1 cellular context compared by ENCODE assay signal in the genomic region with DNA sequence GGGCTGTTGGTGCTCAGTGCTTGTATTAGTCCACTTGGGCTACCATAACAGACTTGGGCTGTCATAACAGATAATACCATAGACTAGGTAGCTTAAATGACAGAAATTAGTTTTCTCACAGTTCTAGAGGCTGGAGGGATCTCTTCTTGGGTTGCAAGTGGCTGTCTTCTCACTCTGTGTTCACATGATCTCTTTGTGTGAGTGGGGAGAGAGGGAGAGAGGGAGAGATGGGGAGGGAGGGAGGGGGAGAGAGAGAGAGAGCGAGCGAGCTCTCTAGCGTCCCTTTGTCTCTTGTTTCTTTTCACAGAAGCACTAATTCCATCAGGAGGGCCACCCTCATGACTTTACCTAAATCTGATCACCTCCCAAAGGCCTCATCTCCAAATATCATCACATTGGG.
TF ChIP-seq lines count a peak whose summit lies in the region.

No MANE protein-coding gene starts in this region.

TF ChIP-seq in GM12878, 131 proteins besides CTCF, POLR2A, EP300 and RAD21:
- TF ChIP-seq YY1 (IDR thresholded peaks at IDR 0.05; ENCODE audit: low read depth, low read length) (no peak), TBL1XR1 (IDR thresholded peaks at IDR 0.05; ENCODE audit: low read depth, low read length) (no peak), DPF2 (IDR thresholded peaks at IDR 0.05) (no peak), ZNF217 (IDR thresholded peaks at IDR 0.05) (no peak), HDAC2 (IDR thresholded peaks at IDR 0.05) (no peak), IKZF2 (IDR thresholded peaks at IDR 0.05) (no peak), NFIC (IDR thresholded peaks at IDR 0.05; ENCODE audit: low read depth, low read length) (no peak), TARDBP (IDR thresholded peaks at IDR 0.05; ENCODE audit: borderline replicate concordance) (no peak), CREM (IDR thresholded peaks at IDR 0.05; ENCODE audit: low read depth) (no peak), EGR1 (IDR thresholded peaks at IDR 0.05; ENCODE audit: borderline replicate concordance in 1 of 2, low read depth in 2 of 2, low read length in 2 of 2) (no peak), RBBP5 (conservative IDR thresholded peaks at IDR 0.05) (no peak), SMAD5 (IDR thresholded peaks at IDR 0.05; ENCODE audit: low read depth) (no peak), MEF2B (IDR thresholded peaks at IDR 0.05; ENCODE audit: partially characterized antibody, poor library complexity, severe bottlenecking) (no peak), SIN3A (IDR thresholded peaks at IDR 0.05; ENCODE audit: low read depth, low read length) (no peak)
- TF ChIP-seq, protein P1, sequence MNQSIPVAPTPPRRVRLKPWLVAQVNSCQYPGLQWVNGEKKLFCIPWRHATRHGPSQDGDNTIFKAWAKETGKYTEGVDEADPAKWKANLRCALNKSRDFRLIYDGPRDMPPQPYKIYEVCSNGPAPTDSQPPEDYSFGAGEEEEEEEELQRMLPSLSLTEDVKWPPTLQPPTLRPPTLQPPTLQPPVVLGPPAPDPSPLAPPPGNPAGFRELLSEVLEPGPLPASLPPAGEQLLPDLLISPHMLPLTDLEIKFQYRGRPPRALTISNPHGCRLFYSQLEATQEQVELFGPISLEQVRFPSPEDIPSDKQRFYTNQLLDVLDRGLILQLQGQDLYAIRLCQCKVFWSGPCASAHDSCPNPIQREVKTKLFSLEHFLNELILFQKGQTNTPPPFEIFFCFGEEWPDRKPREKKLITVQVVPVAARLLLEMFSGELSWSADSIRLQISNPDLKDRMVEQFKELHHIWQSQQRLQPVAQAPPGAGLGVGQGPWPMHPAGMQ (IDR thresholded peaks at IDR 0.05; ENCODE audit: borderline replicate concordance), result no peak
- TF ChIP-seq, protein P2, sequence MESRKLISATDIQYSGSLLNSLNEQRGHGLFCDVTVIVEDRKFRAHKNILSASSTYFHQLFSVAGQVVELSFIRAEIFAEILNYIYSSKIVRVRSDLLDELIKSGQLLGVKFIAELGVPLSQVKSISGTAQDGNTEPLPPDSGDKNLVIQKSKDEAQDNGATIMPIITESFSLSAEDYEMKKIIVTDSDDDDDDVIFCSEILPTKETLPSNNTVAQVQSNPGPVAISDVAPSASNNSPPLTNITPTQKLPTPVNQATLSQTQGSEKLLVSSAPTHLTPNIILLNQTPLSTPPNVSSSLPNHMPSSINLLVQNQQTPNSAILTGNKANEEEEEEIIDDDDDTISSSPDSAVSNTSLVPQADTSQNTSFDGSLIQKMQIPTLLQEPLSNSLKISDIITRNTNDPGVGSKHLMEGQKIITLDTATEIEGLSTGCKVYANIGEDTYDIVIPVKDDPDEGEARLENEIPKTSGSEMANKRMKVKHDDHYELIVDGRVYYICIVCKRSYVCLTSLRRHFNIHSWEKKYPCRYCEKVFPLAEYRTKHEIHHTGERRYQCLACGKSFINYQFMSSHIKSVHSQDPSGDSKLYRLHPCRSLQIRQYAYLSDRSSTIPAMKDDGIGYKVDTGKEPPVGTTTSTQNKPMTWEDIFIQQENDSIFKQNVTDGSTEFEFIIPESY (IDR thresholded peaks at IDR 0.05), result no peak
- TF ChIP-seq, protein P3, sequence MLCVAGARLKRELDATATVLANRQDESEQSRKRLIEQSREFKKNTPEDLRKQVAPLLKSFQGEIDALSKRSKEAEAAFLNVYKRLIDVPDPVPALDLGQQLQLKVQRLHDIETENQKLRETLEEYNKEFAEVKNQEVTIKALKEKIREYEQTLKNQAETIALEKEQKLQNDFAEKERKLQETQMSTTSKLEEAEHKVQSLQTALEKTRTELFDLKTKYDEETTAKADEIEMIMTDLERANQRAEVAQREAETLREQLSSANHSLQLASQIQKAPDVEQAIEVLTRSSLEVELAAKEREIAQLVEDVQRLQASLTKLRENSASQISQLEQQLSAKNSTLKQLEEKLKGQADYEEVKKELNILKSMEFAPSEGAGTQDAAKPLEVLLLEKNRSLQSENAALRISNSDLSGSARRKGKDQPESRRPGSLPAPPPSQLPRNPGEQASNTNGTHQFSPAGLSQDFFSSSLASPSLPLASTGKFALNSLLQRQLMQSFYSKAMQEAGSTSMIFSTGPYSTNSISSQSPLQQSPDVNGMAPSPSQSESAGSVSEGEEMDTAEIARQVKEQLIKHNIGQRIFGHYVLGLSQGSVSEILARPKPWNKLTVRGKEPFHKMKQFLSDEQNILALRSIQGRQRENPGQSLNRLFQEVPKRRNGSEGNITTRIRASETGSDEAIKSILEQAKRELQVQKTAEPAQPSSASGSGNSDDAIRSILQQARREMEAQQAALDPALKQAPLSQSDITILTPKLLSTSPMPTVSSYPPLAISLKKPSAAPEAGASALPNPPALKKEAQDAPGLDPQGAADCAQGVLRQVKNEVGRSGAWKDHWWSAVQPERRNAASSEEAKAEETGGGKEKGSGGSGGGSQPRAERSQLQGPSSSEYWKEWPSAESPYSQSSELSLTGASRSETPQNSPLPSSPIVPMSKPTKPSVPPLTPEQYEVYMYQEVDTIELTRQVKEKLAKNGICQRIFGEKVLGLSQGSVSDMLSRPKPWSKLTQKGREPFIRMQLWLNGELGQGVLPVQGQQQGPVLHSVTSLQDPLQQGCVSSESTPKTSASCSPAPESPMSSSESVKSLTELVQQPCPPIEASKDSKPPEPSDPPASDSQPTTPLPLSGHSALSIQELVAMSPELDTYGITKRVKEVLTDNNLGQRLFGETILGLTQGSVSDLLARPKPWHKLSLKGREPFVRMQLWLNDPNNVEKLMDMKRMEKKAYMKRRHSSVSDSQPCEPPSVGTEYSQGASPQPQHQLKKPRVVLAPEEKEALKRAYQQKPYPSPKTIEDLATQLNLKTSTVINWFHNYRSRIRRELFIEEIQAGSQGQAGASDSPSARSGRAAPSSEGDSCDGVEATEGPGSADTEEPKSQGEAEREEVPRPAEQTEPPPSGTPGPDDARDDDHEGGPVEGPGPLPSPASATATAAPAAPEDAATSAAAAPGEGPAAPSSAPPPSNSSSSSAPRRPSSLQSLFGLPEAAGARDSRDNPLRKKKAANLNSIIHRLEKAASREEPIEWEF (IDR thresholded peaks at IDR 0.05; ENCODE audit: insufficient replicate concordance, low read depth, low read length), result no peak
